Comparison of ENCODE assay signal across 10 cellular contexts in genomic region chr13:36282818-36283432, GRCh38. TPM values are rescaled to one million over a fixed set of nuclear protein-coding genes. Genes with fewer than 3 reads are reported as not detected.
DNase-seq lines count a peak whose midpoint lies in the region; ATAC-seq, FAIRE-seq and TF ChIP-seq lines count a peak whose summit lies in the region.
"Had no signal": no experiment of that assay in that cellular context is flagged by ENCODE, and none has a peak within 500 bp of the region (broad histone marks: within the 10 kb centered on the region; RNA-seq: fewer than 3 reads in every experiment).

No MANE protein-coding gene starts in this region.

- H3K4me1 ChIP-seq in esophagus squamous epithelium, result no peaks in the 10 kb centered on the region
- H3K4me1 ChIP-seq in pancreas, result no peaks in the 10 kb centered on the region

- FAIRE-seq in pancreas (lab: Jason Lieb, UNC), result peak; percentile 54

- no peak for TF ChIP-seq POLR2A in esophagus squamous epithelium (IDR thresholded peaks at IDR 0.05)

- H3K27me3 ChIP-seq in esophagus squamous epithelium (no peaks in the 10 kb centered on the region), pancreas (no peaks in the 10 kb centered on the region)

- ATAC-seq in GM18907 (IDR thresholded peaks at IDR 0.05; ENCODE audit: unreplicated experiment) (peak; percentile 50), pancreas (peak; percentile 60 to 84 (median 75)), HG03571 (IDR thresholded peaks at IDR 0.05; ENCODE audit: unreplicated experiment) (no peak)
- no peak for ATAC-seq in activated T-cell treated with anti-CD3 and anti-CD28 coated beads, Interleukin-2, amount 50 U/mL, for 72 hours (replicated peaks in 1 of 2)

- no peak overlapping the region for H3K27ac Mint-ChIP-seq in activated T-cell treated with anti-CD3 and anti-CD28 coated beads, Interleukin-2, amount 50 U/mL, for 72 hours
- H3K27ac Mint-ChIP-seq: stimulated activated naive CD8-positive, alpha-beta T cell treated with anti-CD3 and anti-CD28 coated beads, Interleukin-15, Interleukin-2, amounts not matched to agents 100 ng/mL and 50 ng/mL, for 24 hours had no signal

- no peaks in the 10 kb centered on the region for H3K9me3 Mint-ChIP-seq in activated T-cell treated with anti-CD3 and anti-CD28 coated beads, Interleukin-2, amount 50 U/mL, for 72 hours
- H3K9me3 Mint-ChIP-seq: stimulated activated naive CD8-positive, alpha-beta T cell treated with anti-CD3 and anti-CD28 coated beads, Interleukin-15, Interleukin-2, amounts not matched to agents 100 ng/mL and 50 ng/mL, for 24 hours had no signal

- peaks cover 30% of the 10 kb centered on the region for H3K27me3 Mint-ChIP-seq in activated T-cell treated with anti-CD3 and anti-CD28 coated beads, Interleukin-2, amount 50 U/mL, for 72 hours (ENCODE audit: low read depth)

- H3K4me3 Mint-ChIP-seq in activated T-cell treated with anti-CD3 and anti-CD28 coated beads, Interleukin-2, amount 50 U/mL, for 72 hours, result no peak overlapping the region
- H3K4me3 Mint-ChIP-seq: stimulated activated naive CD8-positive, alpha-beta T cell treated with anti-CD3 and anti-CD28 coated beads, Interleukin-15, Interleukin-2, amounts not matched to agents 100 ng/mL and 50 ng/mL, for 24 hours had no signal

- 42 to 46% methylated on average over 6 of the region's 6 CpGs for WGBS in esophagus squamous epithelium, 2 donors
- WGBS in pancreas, 2 donors, result 38 to 39% methylated on average over 6 of the region's 6 CpGs

- H3K36me3 ChIP-seq in esophagus squamous epithelium (no peaks in the 10 kb centered on the region), pancreas (no peaks in the 10 kb centered on the region)

- H3K27ac ChIP-seq in esophagus squamous epithelium (no peak overlapping the region), pancreas (no peak overlapping the region)
- H3K27ac ChIP-seq: epithelial cell of prostate had no signal

- H3K9me3 ChIP-seq in esophagus squamous epithelium (no peaks in the 10 kb centered on the region), pancreas (no peaks in the 10 kb centered on the region)

- H3K4me3 ChIP-seq in esophagus squamous epithelium, result no peak overlapping the region
- no peak overlapping the region for H3K4me3 ChIP-seq in pancreas

- intact Hi-C loops in esophagus squamous epithelium (cut with DNase I) (no loop called here), pancreas (cut with DNase I) (loop anchor here in 1 of 3 donors (10.0 kb wide), 1 partner anchor 452 kb away; no protein-coding TSS in a partner anchor)

- TF ChIP-seq CTCF in esophagus squamous epithelium (IDR thresholded peaks at IDR 0.05), result peak; percentile 38 to 79 (median 70)
- TF ChIP-seq CTCF in pancreas (IDR thresholded peaks at IDR 0.05), result peak; percentile 46 to 86 (median 76)

- peak; percentile 40 to 61 for DNase-seq in AML-193 (lab: John Stamatoyannopoulos, UW)
- DNase-seq in OCI-M1 (lab: John Stamatoyannopoulos, UW), result peak; percentile 64
- DNase-seq in esophagus squamous epithelium (lab: John Stamatoyannopoulos, UW), result no peak
- no peak for DNase-seq in pancreas
- no peak for DNase-seq in NCI-H2107 (lab: John Stamatoyannopoulos, UW)
- no peak for DNase-seq in activated T-cell treated with anti-CD3 and anti-CD28 coated beads, Interleukin-2, amount 50 U/mL, for 72 hours

- H3K4me1 Mint-ChIP-seq in activated T-cell treated with anti-CD3 and anti-CD28 coated beads, Interleukin-2, amount 50 U/mL, for 72 hours (ENCODE audit: low read depth), result no peaks in the 10 kb centered on the region

- H3K36me3 Mint-ChIP-seq in activated T-cell treated with anti-CD3 and anti-CD28 coated beads, Interleukin-2, amount 50 U/mL, for 72 hours (ENCODE audit: insufficient read depth in 2 of 2), result no peaks in the 10 kb centered on the region

RNA-seq across cellular contexts. Expression of gene CCDC169, which starts 14.7 kb away (rescaled TPM):
- under 1 TPM; under 0.01 to 0.35 (median 0.19) TPM for total RNA-seq in esophagus squamous epithelium
- under 1 TPM; 0.08 to 0.55 (median 0.29) TPM for total RNA-seq in pancreas
- under 1 TPM; 0.11 to 0.14 TPM for polyA plus RNA-seq in pancreas
- 1 to 10 TPM in 1 of 2 donors, under 1 TPM in 1; 0.70 to 1.4 TPM for total RNA-seq in activated T-cell treated with anti-CD3 and anti-CD28 coated beads, Interleukin-2, amount 50 U/mL, for 72 hours

Comparison
In these comparisons a context has a peak if more than half of its experiments do, and no peak if none do; other contexts are left out.
1. DNase-seq: peak in AML-193 (2 of 2) and OCI-M1 (single experiment); none in esophagus squamous epithelium (single experiment), pancreas (0 of 6), NCI-H2107 (single experiment) and activated T-cell treated with anti-CD3 and anti-CD28 coated beads, Interleukin-2, amount 50 U/mL, for 72 hours (0 of 2).
2. ATAC-seq: peak in GM18907 (single experiment) and pancreas (4 of 4); none in HG03571 (single experiment) and activated T-cell treated with anti-CD3 and anti-CD28 coated beads, Interleukin-2, amount 50 U/mL, for 72 hours (0 of 2).